8 cellular contexts compared by ENCODE assay signal in the genomic region with DNA sequence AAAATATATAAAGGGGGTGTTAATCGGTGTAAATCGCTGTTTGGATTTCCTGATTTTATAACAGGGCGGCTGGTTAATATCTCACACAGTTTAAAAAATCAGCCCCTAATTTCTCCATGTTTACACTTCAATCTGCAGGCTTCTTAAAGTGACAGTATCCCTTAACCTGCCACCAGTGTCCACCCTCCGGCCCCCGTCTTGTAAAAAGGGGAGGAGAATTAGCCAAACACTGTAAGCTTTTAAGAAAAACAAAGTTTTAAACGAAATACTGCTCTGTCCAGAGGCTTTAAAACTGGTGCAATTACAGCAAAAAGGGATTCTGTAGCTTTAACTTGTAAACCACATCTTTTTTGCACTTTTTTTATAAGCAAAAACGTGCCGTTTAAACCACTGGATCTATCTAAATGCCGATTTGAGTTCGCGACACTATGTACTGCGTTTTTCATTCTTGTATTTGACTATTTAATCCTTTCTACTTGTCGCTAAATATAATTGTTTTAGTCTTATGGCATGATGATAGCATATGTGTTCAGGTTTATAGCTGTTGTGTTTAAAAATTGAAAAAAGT. TPM values are rescaled to one million over a fixed set of nuclear protein-coding genes. Genes with fewer than 3 reads are reported as not detected.
A peak's percentile ranks its signal among the peaks of the same experiment; 100 is the strongest.
DNase-seq lines count a peak whose midpoint lies in the region; ATAC-seq and TF ChIP-seq lines count a peak whose summit lies in the region.

No MANE protein-coding gene starts in this region.

- H3K36me3 Mint-ChIP-seq in naive B cell: no peaks in the 10 kb centered on the region

- H3K9me3 ChIP-seq in BLaER1: peaks cover 27% of the 10 kb centered on the region

- H3K4me3 ChIP-seq in BLaER1: peak overlapping the region; percentile 96
- H3K4me3 ChIP-seq in LNCaP clone FGC (ENCODE audit: low read depth, low read length): peak overlapping the region; percentile 77
- peak overlapping the region; percentile 18 to 88 (median 75) for H3K4me3 ChIP-seq in dorsolateral prefrontal cortex

- peaks cover 0 to 12% (median 7%) of the 10 kb centered on the region in 3 donors for H3K27me3 Mint-ChIP-seq in naive B cell

- no peak for DNase-seq in LNCaP clone FGC (ENCODE audit: low read depth)
- DNase-seq in dorsolateral prefrontal cortex: peak in 1 of 10 donors; percentile 21
- no peak for DNase-seq in naive B cell
- no peak for DNase-seq in effector CD4-positive, alpha-beta T cell
- no peak for DNase-seq in NCI-H2081 treated with DMSO at 0.1 percent for 48 hours (lab: John Stamatoyannopoulos, UW)
- DNase-seq in pons (ENCODE audit: low spot score): no peak
- DNase-seq in activated naive CD4-positive, alpha-beta T cell (lab: John Stamatoyannopoulos, UW): no peak

- no peaks in the 10 kb centered on the region for H3K9me3 Mint-ChIP-seq in naive B cell

- intact Hi-C loops in dorsolateral prefrontal cortex (cut with DNase I): loop anchor here (10.0 kb wide), 1 partner anchor 1847 kb away; no protein-coding TSS in a partner anchor

- peak overlapping the region; percentile 99 for H3K9ac ChIP-seq in BLaER1

- no peak overlapping the region for H3K27ac Mint-ChIP-seq in naive B cell

- H3K36me3 ChIP-seq in BLaER1: peaks cover 69% of the 10 kb centered on the region

- peaks cover 42% of the 10 kb centered on the region for H3K4me1 ChIP-seq in BLaER1

- peaks cover 20 to 24% (median 21%) of the 10 kb centered on the region in 3 donors for H3K4me1 Mint-ChIP-seq in naive B cell

- no peaks in the 10 kb centered on the region for H3K27me3 ChIP-seq in BLaER1
- no peaks in the 10 kb centered on the region for H3K27me3 ChIP-seq in dorsolateral prefrontal cortex

- no peak for TF ChIP-seq CTCF in LNCaP clone FGC (IDR thresholded peaks at IDR 0.05; ENCODE audit: control insufficient read depth, extremely low read depth, insufficient read depth)
- TF ChIP-seq CTCF in dorsolateral prefrontal cortex (IDR thresholded peaks at IDR 0.05 in 54 of 56, conservative IDR thresholded peaks at IDR 0.05 in 2 of 56; ENCODE audit: low read depth in 1 of 56, partially characterized antibody in 56 of 56): peak in 1 of 56 donors; percentile 7

- H4K20me1 ChIP-seq in BLaER1: peaks cover 60% of the 10 kb centered on the region

- H3K4me3 Mint-ChIP-seq in naive B cell: peak overlapping the region in 7 of 8 donors; percentile 72 to 98 (median 93)

- peak overlapping the region; percentile 98 for H3K27ac ChIP-seq in BLaER1
- H3K27ac ChIP-seq in dorsolateral prefrontal cortex: peak overlapping the region in 2 of 59 donors; percentile 27 to 68

- no peak for ATAC-seq in naive B cell (ENCODE audit: low read depth in 2 of 2)

- peak overlapping the region; percentile 96 for H3K4me2 ChIP-seq in BLaER1

RNA-seq across cellular contexts. Expression of gene SOX4, which starts 4.2 kb away (rescaled TPM):
- total RNA-seq in dorsolateral prefrontal cortex: 1 to 10 TPM; 1.8 to 6.0 (median 3.8) TPM
- 1 to 10 TPM; 1.8 to 4.6 (median 3.1) TPM for polyA plus RNA-seq in naive B cell (ENCODE audit: low read depth in 6 of 6)
